Comparison of ENCODE assay signal across 12 cellular contexts in the genomic region with DNA sequence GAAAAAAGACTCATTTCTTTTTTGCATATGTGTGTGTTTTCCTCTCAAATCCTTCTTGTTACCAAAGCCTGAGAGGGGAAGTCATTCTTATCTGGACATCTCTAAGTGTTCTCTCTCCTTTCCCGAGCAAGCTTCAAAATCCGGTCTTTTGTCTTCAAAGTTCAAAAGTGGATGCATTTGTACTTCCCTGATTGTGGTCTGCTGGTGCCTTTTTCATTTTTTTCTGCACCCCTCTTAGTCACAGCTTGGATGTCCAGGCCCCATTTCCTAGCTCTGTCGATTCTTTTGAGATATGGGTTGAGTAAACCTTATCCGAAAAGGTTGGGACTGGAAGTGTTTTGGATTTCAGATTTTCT. TPM values are rescaled to one million over a fixed set of nuclear protein-coding genes. Genes with fewer than 3 reads are reported as not detected.
DNase-seq lines count a peak whose midpoint lies in the region; ATAC-seq and TF ChIP-seq lines count a peak whose summit lies in the region.
"Had no signal": no experiment of that assay in that cellular context is flagged by ENCODE, and none has a peak within 500 bp of the region (broad histone marks: within the 10 kb centered on the region; RNA-seq: fewer than 3 reads in every experiment).

No MANE protein-coding gene starts in this region.

- peaks cover 4% of the 10 kb centered on the region for H3K9me3 Mint-ChIP-seq in activated naive CD8-positive, alpha-beta T cell (ENCODE audit: low read depth)

- ATAC-seq in Right ventricle myocardium inferior (no peak), lower lobe of right lung (no peak), upper lobe of right lung (no peak), GM19351 (IDR thresholded peaks at IDR 0.05; ENCODE audit: unreplicated experiment) (no peak)

- H3K4me3 Mint-ChIP-seq in activated naive CD8-positive, alpha-beta T cell = peak overlapping the region; percentile 63

- no peaks in the 10 kb centered on the region for H3K27me3 ChIP-seq in right atrium auricular region
- no peaks in the 10 kb centered on the region for H3K27me3 ChIP-seq in lower lobe of right lung (ENCODE audit: low read depth)
- H3K27me3 ChIP-seq in upper lobe of right lung = no peaks in the 10 kb centered on the region

- H3K36me3 ChIP-seq in right atrium auricular region (no peaks in the 10 kb centered on the region), lower lobe of right lung (peaks cover 28% of the 10 kb centered on the region), upper lobe of right lung (peaks cover 19% of the 10 kb centered on the region)

- H3K9me3 ChIP-seq in right atrium auricular region (no peaks in the 10 kb centered on the region), lower lobe of right lung (no peaks in the 10 kb centered on the region), upper lobe of right lung (no peaks in the 10 kb centered on the region)

- peak overlapping the region; percentile 99 for H3K27ac Mint-ChIP-seq in activated naive CD8-positive, alpha-beta T cell

- peaks cover 0 to 70% of the 10 kb centered on the region in 2 donors for H3K4me1 ChIP-seq in right atrium auricular region
- peaks cover 67% of the 10 kb centered on the region for H3K4me1 ChIP-seq in lower lobe of right lung
- H3K4me1 ChIP-seq in upper lobe of right lung = peaks cover 53% of the 10 kb centered on the region

- TF ChIP-seq CTCF in right atrium auricular region (IDR thresholded peaks at IDR 0.05) (no peak), lower lobe of right lung (IDR thresholded peaks at IDR 0.05) (no peak), upper lobe of right lung (IDR thresholded peaks at IDR 0.05) (no peak)

- H3K4me1 Mint-ChIP-seq in activated naive CD8-positive, alpha-beta T cell (ENCODE audit: low read depth) = peaks cover 68% of the 10 kb centered on the region

- H3K4me3 ChIP-seq in right atrium auricular region (no peak overlapping the region), lower lobe of right lung (no peak overlapping the region), upper lobe of right lung (no peak overlapping the region)

- H3K27ac ChIP-seq in right atrium auricular region (peak overlapping the region; percentile 52 to 68), lower lobe of right lung (peak overlapping the region; percentile 80), upper lobe of right lung (peak overlapping the region; percentile 79)
- H3K27ac ChIP-seq: HL-60, VCaP had no signal

- DNase-seq in right atrium auricular region (ENCODE audit: low spot score) (no peak), Right ventricle myocardium inferior (ENCODE audit: missing footprints) (no peak), lower lobe of right lung (no peak), upper lobe of right lung (no peak), nucleus accumbens (lab: John Stamatoyannopoulos, UW) (no peak), NCI-H2171 treated with DMSO at 0.1 percent for 48 hours (lab: John Stamatoyannopoulos, UW) (no peak)
- DNase-seq: kidney glomerular epithelial cell, NCI-H1417 treated with DMSO at 0.1 percent for 48 hours had no signal

- no peaks in the 10 kb centered on the region for H3K27me3 Mint-ChIP-seq in activated naive CD8-positive, alpha-beta T cell

- peaks cover 11% of the 10 kb centered on the region for H3K36me3 Mint-ChIP-seq in activated naive CD8-positive, alpha-beta T cell

- intact Hi-C loops in Right ventricle myocardium inferior (cut with DNase I) = no loop called here
- intact Hi-C loops in lower lobe of right lung (cut with DNase I) = no loop called here
- intact Hi-C loops in upper lobe of right lung (cut with DNase I) = no loop called here

RNA-seq across cellular contexts. Expression of a gene that starts 34.8 kb away (rescaled TPM):
- total RNA-seq in right atrium auricular region (10 to 100 TPM; 22.2 to 26.3 TPM), Right ventricle myocardium inferior (55.5 TPM), lower lobe of right lung (35.0 TPM), upper lobe of right lung (39.5 TPM)

RNA-seq across cellular contexts. Expression of a gene that starts 43.7 kb away (rescaled TPM):
- total RNA-seq in right atrium auricular region (1 to 10 TPM in 1 of 2 donors, under 1 TPM in 1; 0.63 to 1.3 TPM), Right ventricle myocardium inferior (3.5 TPM), lower lobe of right lung (2.1 TPM), upper lobe of right lung (1.9 TPM)
